Comparison of ENCODE assay signal across 10 cellular contexts in genomic region chr16:15502041-15502725, GRCh38.
DNase-seq lines count a peak whose midpoint lies in the region; ATAC-seq and TF ChIP-seq lines count a peak whose summit lies in the region.
"Had no signal": no experiment of that assay in that cellular context is flagged by ENCODE, and none has a peak within 500 bp of the region (broad histone marks: within the 10 kb centered on the region; RNA-seq: fewer than 3 reads in every experiment).

No MANE protein-coding gene starts in this region.

- TF ChIP-seq RAD21 in IMR-90 (IDR thresholded peaks at IDR 0.05; ENCODE audit: low read length), result 0 out of 2 replicates have a peak, but pooled peaks have one; percentile 11

- peak overlapping the region; percentile 97 for H4K91ac ChIP-seq in IMR-90 (ENCODE audit: insufficient read depth, low read depth, low read length)

- H3K4ac ChIP-seq in IMR-90 (ENCODE audit: low read depth, low read length), result peak overlapping the region; percentile 89

- peak overlapping the region; percentile 100; the same call in 2 of the 3 replicates for H2BK15ac ChIP-seq in IMR-90 (ENCODE audit: low read depth, low read length)

- H3K4me3 ChIP-seq in AG09309 (ENCODE audit: control insufficient read depth, low read depth, low read length) (no peak overlapping the region; the same call in 1 of the 2 replicates), IMR-90 (ENCODE audit: insufficient read depth, low read depth, low read length) (no peak overlapping the region), astrocyte of the cerebellum (ENCODE audit: low read depth, low read length) (no peak overlapping the region)

- H3K79me1 ChIP-seq in IMR-90 (ENCODE audit: low read depth in 1 of 2, low read length in 2 of 2), result peaks cover 32 to 51% of the 10 kb centered on the region in 2 experiments

- H3K9me3 ChIP-seq in IMR-90 (ENCODE audit: control insufficient read depth, insufficient read depth, low read length), result no peaks in the 10 kb centered on the region

- peak overlapping the region; percentile 86 to 94 for H4K8ac ChIP-seq in IMR-90 (ENCODE audit: low read depth in 2 of 2, low read length in 2 of 2)

- peak; percentile 91 for ATAC-seq in IMR-90 (ENCODE audit: low read depth)
- no peak for ATAC-seq in GM18870 (IDR thresholded peaks at IDR 0.05; ENCODE audit: unreplicated experiment)
- ATAC-seq: stimulated activated naive B cell treated with anti-CD40 and anti-IgM and Interleukin-4, amounts not matched to agents 10 μg/mL and 1 μg/mL and 100 μg/mL, for 72 hours had no signal

- DNase-seq in AG09309 (ENCODE audit: low read depth), result peak; percentile 71
- DNase-seq in IMR-90, result peak; percentile 96
- DNase-seq in astrocyte of the cerebellum (ENCODE audit: low read depth), result peak; percentile 92
- DNase-seq in kidney tubule cell (ENCODE audit: low spot score), result peak; percentile 90
- DNase-seq in NCI-H1417 treated with DMSO at 0.1 percent for 48 hours (lab: John Stamatoyannopoulos, UW), result no peak
- DNase-seq in T-helper 2 cell, result no peak
- DNase-seq in NCI-H187 treated with DMSO at 0.1 percent for 48 hours (lab: John Stamatoyannopoulos, UW), result no peak
- DNase-seq: activated CD4-positive, alpha-beta memory T cell treated with anti-CD3 and anti-CD28 coated beads, Interleukin-2, amount 10 ng/mL, durations not matched to agents 7 days and 5 days; stimulated activated naive B cell treated with anti-CD40 and anti-IgM and Interleukin-4, amounts not matched to agents 10 μg/mL and 1 μg/mL and 100 μg/mL, for 72 hours had no signal

- H3K23ac ChIP-seq in IMR-90 (ENCODE audit: low read depth, low read length), result no peak overlapping the region

- no peak for TF ChIP-seq CTCF in AG09309 (IDR thresholded peaks at IDR 0.05; ENCODE audit: control insufficient read depth, insufficient read depth, low read depth, low read length, missing control alignments)
- TF ChIP-seq CTCF in IMR-90 (conservative IDR thresholded peaks at IDR 0.05; ENCODE audit: low read depth, low read length), result no peak
- TF ChIP-seq CTCF in astrocyte of the cerebellum (IDR thresholded peaks at IDR 0.05; ENCODE audit: low read depth, low read length, missing control alignments), result no peak

- peak overlapping the region; percentile 79 for H2AFZ ChIP-seq in IMR-90 (replicated peaks; ENCODE audit: low read length, poor library complexity)

- H3K27ac ChIP-seq in IMR-90 (ENCODE audit: insufficient read depth, low read length), result peak overlapping the region; percentile 89

- no peak for TF ChIP-seq POLR2A in IMR-90 (IDR thresholded peaks at IDR 0.05; ENCODE audit: low read depth, low read length)

- H3K56ac ChIP-seq in IMR-90 (ENCODE audit: extremely low read depth, insufficient read depth, low read length), result 0 out of 2 replicates have a peak overlapping the region, but pooled peaks have one; percentile 0

- H2BK20ac ChIP-seq in IMR-90 (ENCODE audit: low read depth, low read length), result peak overlapping the region; percentile 96

- H3K27me3 ChIP-seq in IMR-90 (ENCODE audit: control insufficient read depth, insufficient read depth, low read length), result no peaks in the 10 kb centered on the region

- in situ Hi-C loops in IMR-90 (cut with MboI; ENCODE audit: low sequenced_read_pairs), result loop anchor here (10.0 kb wide), 1 partner anchor 67 kb away; the partner anchor contains the start of gene BMERB1
- in situ Hi-C loops in astrocyte of the cerebellum (cut with HindIII; ENCODE audit: low sequenced_read_pairs), result no loop called here

- peaks cover 12% of the 10 kb centered on the region for H3K4me1 ChIP-seq in IMR-90 (ENCODE audit: control insufficient read depth, insufficient read depth, low read length)

- H2AK5ac ChIP-seq in IMR-90 (ENCODE audit: low read depth, low read length), result peak overlapping the region; percentile 99

- no TSS peak for BruUV-seq in IMR-90 (replicated peaks; lab: Mats Ljungman, UMichigan)

- H2AK9ac ChIP-seq in IMR-90 (replicated peaks; ENCODE audit: low read depth, low read length, poor library complexity), result peak overlapping the region; percentile 18

- CTCF ChIA-PET in IMR-90 (lab: Yijun Ruan, JAX), result no interaction called here

- dilution Hi-C loops in IMR-90 (cut with HindIII; ENCODE audit: low sequenced_read_pairs, unreplicated experiment), result no loop called here

- peak overlapping the region; percentile 91 for H3K18ac ChIP-seq in IMR-90 (ENCODE audit: low read depth, low read length)

- peak overlapping the region; percentile 69 for H2BK5ac ChIP-seq in IMR-90 (ENCODE audit: low read depth, low read length, poor library complexity, severe bottlenecking)

- 83% methylated on average over 4 of the region's 26 CpGs; no CpG with 5 or more reads in 1 of the 2 experiments for WGBS in IMR-90 (ENCODE audit: extremely low coverage in 2 of 2, insufficient read length in 1 of 2), 2 experiments

- peaks cover 21% of the 10 kb centered on the region for H3K9me1 ChIP-seq in IMR-90 (ENCODE audit: insufficient read depth, low read length)

- H3K14ac ChIP-seq in IMR-90 (replicated peaks; ENCODE audit: low read depth, low read length), result peak overlapping the region; percentile 83; the same call in 1 of the 2 replicates

- peak overlapping the region; percentile 66 for H3K4me2 ChIP-seq in IMR-90 (ENCODE audit: low read depth, low read length)

- POLR2A ChIA-PET in IMR-90 (lab: Charles Lee; ENCODE audit: unreplicated experiment), result no interaction called here

- H4K5ac ChIP-seq in IMR-90 (ENCODE audit: low read depth, low read length), result peak overlapping the region; percentile 96

- H3K36me3 ChIP-seq in IMR-90 (ENCODE audit: control insufficient read depth, insufficient read depth, low read length), result no peaks in the 10 kb centered on the region

- H3K9ac ChIP-seq in IMR-90 (ENCODE audit: low read depth, low read length), result peak overlapping the region; percentile 13; the same call in 1 of the 2 replicates

- intact Hi-C loops in IMR-90 (cut with micrococcal nuclease), result no loop called here

- peak overlapping the region; percentile 95 for H2BK120ac ChIP-seq in IMR-90 (ENCODE audit: low read depth, low read length)

- no peaks in the 10 kb centered on the region for H4K20me1 ChIP-seq in IMR-90 (ENCODE audit: insufficient read depth, low read length)

TF ChIP-seq in IMR-90, 13 proteins besides CTCF, POLR2A, EP300 and RAD21:
- TF ChIP-seq BHLHE40 (IDR thresholded peaks at IDR 0.05; ENCODE audit: low read depth, low read length) (peak; percentile 11; the same call in 1 of the 2 replicates), RCOR1 (IDR thresholded peaks at IDR 0.05; ENCODE audit: insufficient replicate concordance, low read length) (peak; percentile 47), SMC3 (IDR thresholded peaks at IDR 0.05; ENCODE audit: low read depth, low read length) (no peak), FOS (IDR thresholded peaks at IDR 0.05; ENCODE audit: low read depth, low read length) (peak; percentile 92), MXI1 (IDR thresholded peaks at IDR 0.05; ENCODE audit: borderline replicate concordance, low read depth, low read length) (no peak), MAZ (IDR thresholded peaks at IDR 0.05; ENCODE audit: borderline replicate concordance, low read depth, low read length) (0 out of 2 replicates have a peak, but pooled peaks have one; percentile 11), CEBPB (IDR thresholded peaks at IDR 0.05; ENCODE audit: low read depth, low read length) (peak; percentile 38; the same call in 1 of the 2 replicates)

Comparison
In these comparisons a context has a peak if more than half of its experiments do, and no peak if none do; other contexts are left out.
1. DNase-seq: peak in AG09309 (single experiment), IMR-90 (single experiment), astrocyte of the cerebellum (single experiment) and kidney tubule cell (single experiment); none in NCI-H1417 treated with DMSO at 0.1 percent for 48 hours (single experiment), T-helper 2 cell (0 of 5) and NCI-H187 treated with DMSO at 0.1 percent for 48 hours (single experiment).